Comparison of ENCODE assay signal across 1 cellular context in the genomic region with DNA sequence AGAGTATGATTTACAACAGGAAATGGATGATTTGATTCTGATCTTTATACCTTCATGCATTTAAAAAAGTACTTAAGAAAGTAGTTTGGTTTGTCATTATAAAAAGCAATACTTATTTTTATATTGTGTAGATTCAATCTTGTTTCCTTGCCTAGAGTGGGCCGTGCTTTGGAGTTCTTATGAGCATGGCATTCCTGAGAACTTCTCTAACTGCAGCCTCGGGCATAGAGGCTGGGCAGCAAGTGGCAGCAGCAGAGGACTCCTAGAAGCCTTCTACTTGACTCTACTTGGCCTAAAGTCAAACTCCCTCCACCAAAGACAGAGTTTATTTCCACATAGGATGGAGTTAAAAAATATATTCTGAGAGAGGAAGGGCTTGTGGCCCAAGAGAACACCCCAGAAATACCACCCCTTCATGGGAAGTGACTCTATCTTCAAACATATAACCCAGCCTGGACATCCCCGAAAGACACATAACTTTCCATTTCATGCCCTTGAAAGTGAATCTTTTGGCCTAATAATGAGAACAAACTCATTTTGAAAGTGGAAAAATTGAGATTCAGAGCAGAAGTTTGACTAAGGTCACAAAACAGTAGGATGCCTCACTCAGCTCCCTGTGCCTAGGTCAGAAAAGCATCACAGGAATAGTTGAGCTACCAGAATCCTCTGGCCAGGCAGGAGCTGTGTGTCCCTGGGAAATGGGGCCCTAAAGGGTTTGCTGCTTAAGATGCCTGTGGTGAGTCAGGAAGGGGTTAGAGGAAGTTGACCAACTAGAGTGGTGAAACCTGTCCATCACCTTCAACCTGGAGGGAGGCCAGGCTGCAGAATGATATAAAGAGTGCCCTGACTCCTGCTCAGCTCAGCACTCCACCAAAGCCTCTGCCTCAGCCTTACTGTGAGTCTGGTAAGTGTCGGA.
TF ChIP-seq lines count a peak whose summit lies in the region.

A gene with protein sequence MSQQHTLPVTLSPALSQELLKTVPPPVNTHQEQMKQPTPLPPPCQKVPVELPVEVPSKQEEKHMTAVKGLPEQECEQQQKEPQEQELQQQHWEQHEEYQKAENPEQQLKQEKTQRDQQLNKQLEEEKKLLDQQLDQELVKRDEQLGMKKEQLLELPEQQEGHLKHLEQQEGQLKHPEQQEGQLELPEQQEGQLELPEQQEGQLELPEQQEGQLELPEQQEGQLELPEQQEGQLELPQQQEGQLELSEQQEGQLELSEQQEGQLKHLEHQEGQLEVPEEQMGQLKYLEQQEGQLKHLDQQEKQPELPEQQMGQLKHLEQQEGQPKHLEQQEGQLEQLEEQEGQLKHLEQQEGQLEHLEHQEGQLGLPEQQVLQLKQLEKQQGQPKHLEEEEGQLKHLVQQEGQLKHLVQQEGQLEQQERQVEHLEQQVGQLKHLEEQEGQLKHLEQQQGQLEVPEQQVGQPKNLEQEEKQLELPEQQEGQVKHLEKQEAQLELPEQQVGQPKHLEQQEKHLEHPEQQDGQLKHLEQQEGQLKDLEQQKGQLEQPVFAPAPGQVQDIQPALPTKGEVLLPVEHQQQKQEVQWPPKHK (plus strand): TSS at position 861 of the 916 bp plus-strand sequence. CDS start 1,252 bp downstream, outside the sequence.

TF ChIP-seq in SK-N-SH treated with all-trans-retinoic acid at 6 μM for 48 hours, 23 proteins besides CTCF, POLR2A, EP300 and RAD21:
- TF ChIP-seq, protein P1, sequence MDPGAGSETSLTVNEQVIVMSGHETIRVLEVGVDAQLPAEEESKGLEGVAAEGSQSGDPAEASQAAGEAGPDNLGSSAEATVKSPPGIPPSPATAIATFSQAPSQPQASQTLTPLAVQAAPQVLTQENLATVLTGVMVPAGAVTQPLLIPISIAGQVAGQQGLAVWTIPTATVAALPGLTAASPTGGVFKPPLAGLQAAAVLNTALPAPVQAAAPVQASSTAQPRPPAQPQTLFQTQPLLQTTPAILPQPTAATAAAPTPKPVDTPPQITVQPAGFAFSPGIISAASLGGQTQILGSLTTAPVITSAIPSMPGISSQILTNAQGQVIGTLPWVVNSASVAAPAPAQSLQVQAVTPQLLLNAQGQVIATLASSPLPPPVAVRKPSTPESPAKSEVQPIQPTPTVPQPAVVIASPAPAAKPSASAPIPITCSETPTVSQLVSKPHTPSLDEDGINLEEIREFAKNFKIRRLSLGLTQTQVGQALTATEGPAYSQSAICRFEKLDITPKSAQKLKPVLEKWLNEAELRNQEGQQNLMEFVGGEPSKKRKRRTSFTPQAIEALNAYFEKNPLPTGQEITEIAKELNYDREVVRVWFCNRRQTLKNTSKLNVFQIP (CRISPR knock-in tag; IDR thresholded peaks at IDR 0.05; ENCODE audit: borderline replicate concordance, low read depth): no peak
- no peak for TF ChIP-seq PPARA (CRISPR knock-in tag; IDR thresholded peaks at IDR 0.05; ENCODE audit: borderline replicate concordance)
- TF ChIP-seq ZFP3 (CRISPR knock-in tag; IDR thresholded peaks at IDR 0.05): no peak
